16 cellular contexts compared by ENCODE assay signal in the genomic region with DNA sequence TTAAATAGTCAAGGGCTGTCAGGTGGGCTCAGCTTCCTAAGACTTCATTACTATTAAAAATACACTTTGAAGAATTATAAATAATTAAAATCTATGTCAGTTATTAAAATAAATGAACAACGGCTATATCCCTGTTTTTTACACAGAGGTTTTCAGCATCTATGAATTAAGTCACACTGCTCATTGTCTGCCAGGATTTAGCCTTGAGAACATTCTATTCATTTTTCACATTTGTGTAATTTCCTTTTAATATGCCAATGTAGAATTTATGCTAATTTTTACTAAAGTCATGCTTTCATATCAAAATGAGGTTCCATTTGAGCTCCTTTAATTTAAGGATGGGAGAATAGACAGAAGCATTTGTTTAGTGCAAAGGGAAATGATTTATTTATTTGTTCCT.
DNase-seq lines count a peak whose midpoint lies in the region; ATAC-seq and TF ChIP-seq lines count a peak whose summit lies in the region.
"Had no signal": no experiment of that assay in that cellular context is flagged by ENCODE, and none has a peak within 500 bp of the region (broad histone marks: within the 10 kb centered on the region; RNA-seq: fewer than 3 reads in every experiment).

No MANE protein-coding gene starts in this region.

- no peaks in the 10 kb centered on the region for H3K36me3 Mint-ChIP-seq in GM23338 (ENCODE audit: low read depth)
- H3K36me3 Mint-ChIP-seq: CD14-positive monocyte; CD4-positive, alpha-beta memory T cell had no signal

- no peak overlapping the region for H3K9ac ChIP-seq in neural cell (ENCODE audit: low read length)
- H3K9ac ChIP-seq: BLaER1 had no signal

- TF ChIP-seq CTCF in GM23338 (conservative IDR thresholded peaks at IDR 0.05; ENCODE audit: low read depth in 2 of 2), result no peak
- no peak for TF ChIP-seq CTCF in cardiac fibroblast (IDR thresholded peaks at IDR 0.05; ENCODE audit: low read depth, low read length)
- no peak for TF ChIP-seq CTCF in neural cell (IDR thresholded peaks at IDR 0.05; ENCODE audit: poor library complexity, severe bottlenecking)
- TF ChIP-seq CTCF in sigmoid colon (IDR thresholded peaks at IDR 0.05), result no peak

- TF ChIP-seq POLR2A in sigmoid colon (IDR thresholded peaks at IDR 0.05), result no peak

- H4K20me1 ChIP-seq in GM23338 (replicated peaks; ENCODE audit: insufficient read depth) (no peaks in the 10 kb centered on the region), neural cell (ENCODE audit: insufficient read depth) (no peaks in the 10 kb centered on the region)
- H4K20me1 ChIP-seq: BLaER1 had no signal

- ATAC-seq in GM23338, result no peak

- no peak overlapping the region for H3K27ac ChIP-seq in GM23338 (ENCODE audit: low read depth)
- H3K27ac ChIP-seq in neural cell (ENCODE audit: low read length), result peak overlapping the region; percentile 91
- H3K27ac ChIP-seq in sigmoid colon, result no peak overlapping the region
- H3K27ac ChIP-seq: BLaER1, HL-60 had no signal

- H3K36me3 ChIP-seq in GM23338 (ENCODE audit: insufficient read depth), result no peaks in the 10 kb centered on the region
- H3K36me3 ChIP-seq in neural cell (ENCODE audit: insufficient read depth, low read length), result no peaks in the 10 kb centered on the region
- H3K36me3 ChIP-seq in sigmoid colon, result no peaks in the 10 kb centered on the region
- H3K36me3 ChIP-seq: BLaER1, HAP-1 had no signal

- no peaks in the 10 kb centered on the region for H3K9me3 Mint-ChIP-seq in GM23338

- no peak overlapping the region for H2AFZ ChIP-seq in GM23338
- H2AFZ ChIP-seq in neural cell (ENCODE audit: low read depth, low read length), result no peak overlapping the region

- no peaks in the 10 kb centered on the region for H3K9me3 ChIP-seq in neural cell (ENCODE audit: low read length)
- no peaks in the 10 kb centered on the region for H3K9me3 ChIP-seq in sigmoid colon
- H3K9me3 ChIP-seq: BLaER1, HAP-1 had no signal

- H3F3A ChIP-seq in GM23338 (replicated peaks; ENCODE audit: low read depth) (no peaks in the 10 kb centered on the region), neural cell (ENCODE audit: insufficient read depth, low read length, poor library complexity, severe bottlenecking) (no peaks in the 10 kb centered on the region)

- no peaks in the 10 kb centered on the region for H3K27me3 ChIP-seq in GM23338 (ENCODE audit: insufficient read depth)
- no peaks in the 10 kb centered on the region for H3K27me3 ChIP-seq in neural cell (ENCODE audit: insufficient read depth, low read depth, low read length)
- H3K27me3 ChIP-seq in sigmoid colon, result no peaks in the 10 kb centered on the region
- H3K27me3 ChIP-seq: BLaER1 had no signal

- intact Hi-C loops in sigmoid colon (cut with DNase I), result no loop called here

- H3K4me3 ChIP-seq in GM23338 (no peak overlapping the region), cardiac fibroblast (replicated peaks in 1 of 2; ENCODE audit: low read depth in 2 of 2, low read length in 2 of 2) (no peak overlapping the region), neural cell (ENCODE audit: low read length) (no peak overlapping the region), sigmoid colon (no peak overlapping the region)
- H3K4me3 ChIP-seq: BLaER1, HAP-1 had no signal

- no peak for TF ChIP-seq RAD21 in neural cell (conservative IDR thresholded peaks at IDR 0.05)

- no peak overlapping the region for H3K27ac Mint-ChIP-seq in GM23338
- H3K27ac Mint-ChIP-seq: CD14-positive monocyte; CD4-positive, alpha-beta memory T cell had no signal

- no peak for DNase-seq in GM23338 (ENCODE audit: low spot score)
- DNase-seq in cardiac fibroblast (ENCODE audit: low read depth in 2 of 2), result peak; percentile 4 to 57
- DNase-seq in fibroblast of gingiva (ENCODE audit: low read depth), result peak; percentile 9
- DNase-seq in sigmoid colon, result no peak
- DNase-seq in NOMO-1 treated with dmso at 0.1 percent for 144 hours (lab: John Stamatoyannopoulos, UW; ENCODE audit: unreplicated experiment), result no peak
- no peak for DNase-seq in GF-D8 (lab: John Stamatoyannopoulos, UW)
- DNase-seq: 8988T; CD4-positive, alpha-beta memory T cell; DMS153; DMS79; GDM1 had no signal

- 0 out of 2 replicates have a peak overlapping the region, but pooled peaks have one; percentile 8 for H3K4me2 ChIP-seq in GM23338
- H3K4me2 ChIP-seq in neural cell (ENCODE audit: low read length), result no peak overlapping the region
- H3K4me2 ChIP-seq: BLaER1 had no signal

- no peaks in the 10 kb centered on the region for H3K79me2 ChIP-seq in GM23338 (replicated peaks; ENCODE audit: insufficient read depth)
- no peaks in the 10 kb centered on the region for H3K79me2 ChIP-seq in neural cell (replicated peaks; ENCODE audit: insufficient read depth, low read length)

- WGBS in sigmoid colon, 2 donors, result 85 to 91% methylated on average over 1 of the region's 1 CpG

- no peaks in the 10 kb centered on the region for H3K9me2 ChIP-seq in GM23338 (ENCODE audit: insufficient read depth)
- H3K9me2 ChIP-seq in neural cell (ENCODE audit: insufficient read depth, low read length), result no peaks in the 10 kb centered on the region

- TF ChIP-seq EP300 in neural cell (conservative IDR thresholded peaks at IDR 0.05; ENCODE audit: poor library complexity, severe bottlenecking) (no peak), sigmoid colon (IDR thresholded peaks at IDR 0.05) (no peak)

- H3K4me1 ChIP-seq in GM23338 (ENCODE audit: insufficient read depth), result peaks cover 16% of the 10 kb centered on the region
- H3K4me1 ChIP-seq in sigmoid colon, result no peaks in the 10 kb centered on the region
- H3K4me1 ChIP-seq: BLaER1 had no signal

- no peak overlapping the region for H3K4me3 Mint-ChIP-seq in GM23338
- H3K4me3 Mint-ChIP-seq: CD14-positive monocyte; CD4-positive, alpha-beta memory T cell had no signal

- peaks cover 17% of the 10 kb centered on the region for H3K4me1 Mint-ChIP-seq in GM23338
- H3K4me1 Mint-ChIP-seq: CD14-positive monocyte; CD4-positive, alpha-beta memory T cell had no signal

- H3K27me3 Mint-ChIP-seq in GM23338 (ENCODE audit: insufficient read depth, low read depth, poor library complexity), result peaks cover 2% of the 10 kb centered on the region
- H3K27me3 Mint-ChIP-seq: CD4-positive, alpha-beta memory T cell had no signal

TF ChIP-seq in GM23338, 12 proteins besides CTCF, POLR2A, EP300 and RAD21 (continues in another document):
- TF ChIP-seq POLR2AphosphoS5 (IDR thresholded peaks at IDR 0.05; ENCODE audit: low read depth) (no peak), NANOG (IDR thresholded peaks at IDR 0.05; ENCODE audit: borderline replicate concordance) (no peak)
- TF ChIP-seq, protein P1, sequence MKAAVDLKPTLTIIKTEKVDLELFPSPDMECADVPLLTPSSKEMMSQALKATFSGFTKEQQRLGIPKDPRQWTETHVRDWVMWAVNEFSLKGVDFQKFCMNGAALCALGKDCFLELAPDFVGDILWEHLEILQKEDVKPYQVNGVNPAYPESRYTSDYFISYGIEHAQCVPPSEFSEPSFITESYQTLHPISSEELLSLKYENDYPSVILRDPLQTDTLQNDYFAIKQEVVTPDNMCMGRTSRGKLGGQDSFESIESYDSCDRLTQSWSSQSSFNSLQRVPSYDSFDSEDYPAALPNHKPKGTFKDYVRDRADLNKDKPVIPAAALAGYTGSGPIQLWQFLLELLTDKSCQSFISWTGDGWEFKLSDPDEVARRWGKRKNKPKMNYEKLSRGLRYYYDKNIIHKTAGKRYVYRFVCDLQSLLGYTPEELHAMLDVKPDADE (IDR thresholded peaks at IDR 0.05), result no peak

TF ChIP-seq in neural cell, 6 proteins besides CTCF, POLR2A, EP300 and RAD21:
- TF ChIP-seq TAF1 (IDR thresholded peaks at IDR 0.05; ENCODE audit: low read depth) (no peak), POLR2AphosphoS5 (IDR thresholded peaks at IDR 0.05) (no peak), SMC3 (conservative IDR thresholded peaks at IDR 0.05; ENCODE audit: poor library complexity) (no peak), MXI1 (conservative IDR thresholded peaks at IDR 0.05; ENCODE audit: poor library complexity, severe bottlenecking) (no peak), EZH2 (IDR thresholded peaks at IDR 0.05; ENCODE audit: borderline replicate concordance, insufficient read depth, low read length, poor library complexity, severe bottlenecking) (no peak)
- TF ChIP-seq, protein P2, sequence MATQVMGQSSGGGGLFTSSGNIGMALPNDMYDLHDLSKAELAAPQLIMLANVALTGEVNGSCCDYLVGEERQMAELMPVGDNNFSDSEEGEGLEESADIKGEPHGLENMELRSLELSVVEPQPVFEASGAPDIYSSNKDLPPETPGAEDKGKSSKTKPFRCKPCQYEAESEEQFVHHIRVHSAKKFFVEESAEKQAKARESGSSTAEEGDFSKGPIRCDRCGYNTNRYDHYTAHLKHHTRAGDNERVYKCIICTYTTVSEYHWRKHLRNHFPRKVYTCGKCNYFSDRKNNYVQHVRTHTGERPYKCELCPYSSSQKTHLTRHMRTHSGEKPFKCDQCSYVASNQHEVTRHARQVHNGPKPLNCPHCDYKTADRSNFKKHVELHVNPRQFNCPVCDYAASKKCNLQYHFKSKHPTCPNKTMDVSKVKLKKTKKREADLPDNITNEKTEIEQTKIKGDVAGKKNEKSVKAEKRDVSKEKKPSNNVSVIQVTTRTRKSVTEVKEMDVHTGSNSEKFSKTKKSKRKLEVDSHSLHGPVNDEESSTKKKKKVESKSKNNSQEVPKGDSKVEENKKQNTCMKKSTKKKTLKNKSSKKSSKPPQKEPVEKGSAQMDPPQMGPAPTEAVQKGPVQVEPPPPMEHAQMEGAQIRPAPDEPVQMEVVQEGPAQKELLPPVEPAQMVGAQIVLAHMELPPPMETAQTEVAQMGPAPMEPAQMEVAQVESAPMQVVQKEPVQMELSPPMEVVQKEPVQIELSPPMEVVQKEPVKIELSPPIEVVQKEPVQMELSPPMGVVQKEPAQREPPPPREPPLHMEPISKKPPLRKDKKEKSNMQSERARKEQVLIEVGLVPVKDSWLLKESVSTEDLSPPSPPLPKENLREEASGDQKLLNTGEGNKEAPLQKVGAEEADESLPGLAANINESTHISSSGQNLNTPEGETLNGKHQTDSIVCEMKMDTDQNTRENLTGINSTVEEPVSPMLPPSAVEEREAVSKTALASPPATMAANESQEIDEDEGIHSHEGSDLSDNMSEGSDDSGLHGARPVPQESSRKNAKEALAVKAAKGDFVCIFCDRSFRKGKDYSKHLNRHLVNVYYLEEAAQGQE (IDR thresholded peaks at IDR 0.05; ENCODE audit: borderline replicate concordance), result no peak

Comparison
In these comparisons a context has a peak if more than half of its experiments do, and no peak if none do; other contexts are left out.
1. DNase-seq: peak in cardiac fibroblast (2 of 2) and fibroblast of gingiva (single experiment); none in GM23338 (single experiment), sigmoid colon (single experiment), NOMO-1 treated with dmso at 0.1 percent for 144 hours (single experiment) and GF-D8 (single experiment).